26 cellular contexts compared by ENCODE assay signal in genomic region chr4:182111586-182111985, GRCh38.
"Had no signal": no experiment of that assay in that cellular context is flagged by ENCODE, and none has a peak within 500 bp of the region (broad histone marks: within the 10 kb centered on the region; RNA-seq: fewer than 3 reads in every experiment).

No MANE protein-coding gene starts in this region.

- H3K4me3 ChIP-seq: breast epithelium, heart right ventricle, pancreas, psoas muscle, right atrium auricular region, spleen, suprapubic skin, tibial artery, upper lobe of right lung had no signal

- H3K4me3 Mint-ChIP-seq: activated naive CD4-positive, alpha-beta T cell treated with anti-CD3 and anti-CD28 coated beads, Interleukin-2, amount 50 U/mL, for 24 hours; activated naive CD8-positive, alpha-beta T cell treated with anti-CD3 and anti-CD28 coated beads, Interleukin-2, amount 50 U/mL, for 24 hours; activated T-cell treated with anti-CD3 and anti-CD28 coated beads, Interleukin-2, amount 50 U/mL, for 4 hours; activated T-helper 17 cell treated with anti-CD3 and anti-CD28 coated beads, Interleukin-2, amount 50 U/mL, for 72 hours; T-helper 2 cell treated with Interferon-gamma antibody and Interleukin-4, amounts not matched to agents 5 μg/mL and 100 μg/mL, for 36 hours had no signal

- H3K36me3 ChIP-seq: breast epithelium, heart right ventricle, pancreas, right atrium auricular region, spleen, suprapubic skin, tibial artery, upper lobe of right lung had no signal

- DNase-seq: activated CD4-positive, alpha-beta T cell treated with anti-CD3 and anti-CD28 coated beads for 4 hours; activated CD4-positive, alpha-beta T cell treated with anti-CD3 and anti-CD28 coated beads, Interleukin-2, amount 50 U/mL, for 48 hours; activated gamma-delta T cell treated with Interleukin-2 at 50 U/mL for 16 hours; activated naive CD8-positive, alpha-beta T cell treated with anti-CD3 and anti-CD28 coated beads, Interleukin-2, amount 50 U/mL, for 24 hours; activated T-cell treated with anti-CD3 and anti-CD28 coated beads, Interleukin-2, amount 50 U/mL, for 4 hours; central memory CD4-positive, alpha-beta T cell; dermis blood vessel endothelial cell; effector CD4-positive, alpha-beta T cell; heart right ventricle; islet precursor cell; left ventricle myocardium superior; nucleus accumbens; pancreas; psoas muscle; spleen; stimulated activated naive CD4-positive, alpha-beta T cell; T-helper 1 cell; tibial artery; upper lobe of right lung had no signal

- ATAC-seq: activated naive CD8-positive, alpha-beta T cell treated with anti-CD3 and anti-CD28 coated beads, Interleukin-2, amount 50 U/mL, for 24 hours; activated T-cell treated with anti-CD3 and anti-CD28 coated beads, Interleukin-2, amount 50 U/mL, for 4 hours; activated T-helper 17 cell treated with anti-CD3 and anti-CD28 coated beads, Interleukin-2, amount 50 U/mL, for 72 hours; heart right ventricle; left ventricle myocardium superior; pancreas; psoas muscle; upper lobe of right lung had no signal

- H3K27me3 ChIP-seq: breast epithelium, heart right ventricle, pancreas, right atrium auricular region, spleen, suprapubic skin, tibial artery, upper lobe of right lung had no signal

- H3K4me1 Mint-ChIP-seq: activated naive CD4-positive, alpha-beta T cell treated with anti-CD3 and anti-CD28 coated beads, Interleukin-2, amount 50 U/mL, for 24 hours; activated naive CD8-positive, alpha-beta T cell treated with anti-CD3 and anti-CD28 coated beads, Interleukin-2, amount 50 U/mL, for 24 hours; activated T-helper 17 cell treated with anti-CD3 and anti-CD28 coated beads, Interleukin-2, amount 50 U/mL, for 72 hours had no signal

- H3K27ac Mint-ChIP-seq: activated naive CD4-positive, alpha-beta T cell treated with anti-CD3 and anti-CD28 coated beads, Interleukin-2, amount 50 U/mL, for 24 hours; activated naive CD8-positive, alpha-beta T cell treated with anti-CD3 and anti-CD28 coated beads, Interleukin-2, amount 50 U/mL, for 24 hours; activated T-helper 17 cell treated with anti-CD3 and anti-CD28 coated beads, Interleukin-2, amount 50 U/mL, for 72 hours; T-helper 2 cell treated with Interferon-gamma antibody and Interleukin-4, amounts not matched to agents 5 μg/mL and 100 μg/mL, for 36 hours had no signal

- H3K4me1 ChIP-seq: breast epithelium, heart right ventricle, pancreas, psoas muscle, right atrium auricular region, spleen, suprapubic skin, tibial artery, upper lobe of right lung had no signal

- H3K36me3 Mint-ChIP-seq: activated naive CD4-positive, alpha-beta T cell treated with anti-CD3 and anti-CD28 coated beads, Interleukin-2, amount 50 U/mL, for 24 hours had no signal

- H3K27me3 Mint-ChIP-seq: activated naive CD8-positive, alpha-beta T cell treated with anti-CD3 and anti-CD28 coated beads, Interleukin-2, amount 50 U/mL, for 24 hours had no signal

- H3K27ac ChIP-seq: breast epithelium, epithelial cell of prostate, heart right ventricle, pancreas, psoas muscle, right atrium auricular region, spleen, suprapubic skin, tibial artery, upper lobe of right lung had no signal

- H3K9me3 ChIP-seq: breast epithelium, heart right ventricle, pancreas, psoas muscle, right atrium auricular region, spleen, suprapubic skin, tibial artery, upper lobe of right lung had no signal

- H3K9me3 Mint-ChIP-seq: activated naive CD4-positive, alpha-beta T cell treated with anti-CD3 and anti-CD28 coated beads, Interleukin-2, amount 50 U/mL, for 24 hours; activated naive CD8-positive, alpha-beta T cell treated with anti-CD3 and anti-CD28 coated beads, Interleukin-2, amount 50 U/mL, for 24 hours; activated T-cell treated with anti-CD3 and anti-CD28 coated beads, Interleukin-2, amount 50 U/mL, for 4 hours; activated T-helper 17 cell treated with anti-CD3 and anti-CD28 coated beads, Interleukin-2, amount 50 U/mL, for 72 hours; T-helper 2 cell treated with Interferon-gamma antibody and Interleukin-4, amounts not matched to agents 5 μg/mL and 100 μg/mL, for 36 hours had no signal
